In the genomic region with DNA sequence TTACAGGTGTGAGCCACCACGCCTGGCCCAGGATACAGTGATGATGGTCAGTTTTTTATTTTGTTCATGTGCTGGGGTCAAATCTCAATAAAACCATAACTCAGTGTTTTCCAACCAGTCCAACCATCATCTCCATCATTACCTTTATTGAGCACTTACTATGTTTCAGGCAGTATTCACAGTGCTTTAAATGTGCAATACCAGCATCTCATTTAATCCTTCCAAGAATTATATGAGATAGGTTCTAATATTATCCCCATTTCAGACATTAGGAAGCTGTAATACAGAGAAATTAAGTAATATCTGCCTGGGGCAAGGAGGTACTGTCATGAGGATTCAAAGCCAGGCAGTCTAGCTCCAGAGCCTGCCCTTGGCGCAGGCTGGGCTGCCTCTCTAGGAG, we compare ENCODE assay signal across 22 cellular contexts. TPM values are rescaled to one million over a fixed set of nuclear protein-coding genes. Genes with fewer than 3 reads are reported as not detected.
DNase-seq lines count a peak whose midpoint lies in the region; ATAC-seq, FAIRE-seq and TF ChIP-seq lines count a peak whose summit lies in the region.
"Had no signal": no experiment of that assay in that cellular context is flagged by ENCODE, and none has a peak within 500 bp of the region (broad histone marks: within the 10 kb centered on the region; RNA-seq: fewer than 3 reads in every experiment).

No MANE protein-coding gene starts in this region.

- H2AFZ ChIP-seq in H1 (ENCODE audit: low read length) = no peak overlapping the region
- no peak overlapping the region for H2AFZ ChIP-seq in neuronal stem cell (ENCODE audit: low read length)

- intact Hi-C loops in CD14-positive monocyte (cut with micrococcal nuclease) = loop anchor here in 1 of 2 donors (10.0 kb wide), 1 partner anchor 102 kb away; no protein-coding TSS in a partner anchor

- no peak overlapping the region for H3K4me3 Mint-ChIP-seq in CD14-positive monocyte
- H3K4me3 Mint-ChIP-seq: B cell; CD4-positive, alpha-beta memory T cell; CD4-positive, CD25-positive, alpha-beta regulatory T cell had no signal

- H3K79me1 ChIP-seq in H1 (ENCODE audit: low read depth, low read length) (peaks cover 5% of the 10 kb centered on the region), neuronal stem cell (ENCODE audit: low read depth, low read length) (no peaks in the 10 kb centered on the region)

- H3K23ac ChIP-seq in H1 (ENCODE audit: insufficient read length) (no peak overlapping the region), neuronal stem cell (ENCODE audit: low read depth, low read length, poor library complexity) (no peak overlapping the region)

- H3K36me3 ChIP-seq in HEK293 (ENCODE audit: control insufficient read depth in 2 of 2, insufficient read depth in 1 of 2, low read length in 2 of 2) = peaks cover 0 to 11% of the 10 kb centered on the region in 2 experiments; a peak in 1 of 3 replicates
- H3K36me3 ChIP-seq in H1 (ENCODE audit: control insufficient read depth in 2 of 4, insufficient read depth in 4 of 4, low read length in 3 of 4) = peaks cover 24 to 59% (median 42%) of the 10 kb centered on the region in 4 experiments
- H3K36me3 ChIP-seq in neuronal stem cell (replicated peaks in 1 of 2; ENCODE audit: control insufficient read depth in 2 of 2, insufficient read depth in 2 of 2, low read length in 2 of 2) = no peaks in the 10 kb centered on the region
- H3K36me3 ChIP-seq: BLaER1 treated with 17β-estradiol and CSF1 and Interleukin-3, amounts not matched to agents 10 nM and 100 nM had no signal

- H3K27ac ChIP-seq in HEK293 (ENCODE audit: extremely low read depth, low read depth, low read length) (no peak overlapping the region), H1 (ENCODE audit: low read depth, low read length) (no peak overlapping the region), neuronal stem cell (replicated peaks; ENCODE audit: low read length) (no peak overlapping the region)
- H3K27ac ChIP-seq: 22Rv1; A549; BLaER1 treated with 17β-estradiol and CSF1 and Interleukin-3, amounts not matched to agents 10 nM and 100 nM; C4-2B had no signal

- peaks cover 0 to 6% of the 10 kb centered on the region in 2 experiments for H4K20me1 ChIP-seq in H1 (replicated peaks in 1 of 2; ENCODE audit: control insufficient read depth in 1 of 2, insufficient read depth in 2 of 2, low read length in 2 of 2)
- H4K20me1 ChIP-seq: BLaER1 treated with 17β-estradiol and CSF1 and Interleukin-3, amounts not matched to agents 10 nM and 100 nM had no signal

- H3K23me2 ChIP-seq in H1 (ENCODE audit: low read depth, low read length) = no peaks in the 10 kb centered on the region

- no peaks in the 10 kb centered on the region for H3K4me1 ChIP-seq in HEK293 (ENCODE audit: control insufficient read depth, insufficient read depth, low read length)
- no peaks in the 10 kb centered on the region; a peak in 1 of 7 replicates for H3K4me1 ChIP-seq in H1 (replicated peaks in 1 of 4; ENCODE audit: control insufficient read depth in 3 of 4, insufficient read depth in 4 of 4, low read length in 3 of 4)
- H3K4me1 ChIP-seq in neuronal stem cell (ENCODE audit: control insufficient read depth in 2 of 2, insufficient read depth in 1 of 2, low read depth in 1 of 2, low read length in 2 of 2) = no peaks in the 10 kb centered on the region
- H3K4me1 ChIP-seq: A549; BLaER1 treated with 17β-estradiol and CSF1 and Interleukin-3, amounts not matched to agents 10 nM and 100 nM had no signal

- DNase-seq in H1 (ENCODE audit: low read depth in 1 of 2, low spot score in 2 of 2) (no peak), neuronal stem cell (ENCODE audit: low spot score) (no peak), CD14-positive monocyte (ENCODE audit: low spot score) (no peak)
- DNase-seq: AML-193; Caco-2; Calu3; CD4-positive, alpha-beta memory T cell; CD4-positive, CD25-positive, alpha-beta regulatory T cell; DMS79 treated with DMSO at 0.1 percent for 48 hours; GF-D8 had no signal

- H2BK120ac ChIP-seq in H1 (replicated peaks; ENCODE audit: low read depth, low read length) (no peak overlapping the region), neuronal stem cell (ENCODE audit: low read depth, low read length) (no peak overlapping the region)

- H2BK5ac ChIP-seq in H1 (ENCODE audit: low read depth, low read length) = no peak overlapping the region
- no peak overlapping the region for H2BK5ac ChIP-seq in neuronal stem cell (ENCODE audit: low read length)

- no peak for TF ChIP-seq POLR2A in H1 (IDR thresholded peaks at IDR 0.05; ENCODE audit: control extremely low read depth in 1 of 2, low read depth in 2 of 2, low read length in 2 of 2)

- peaks cover 6 to 17% (median 7%) of the 10 kb centered on the region in 3 donors for H3K27me3 Mint-ChIP-seq in CD14-positive monocyte (ENCODE audit: low read depth in 3 of 3)
- H3K27me3 Mint-ChIP-seq: CD4-positive, CD25-positive, alpha-beta regulatory T cell had no signal

- H3K27ac Mint-ChIP-seq in CD14-positive monocyte = no peak overlapping the region
- H3K27ac Mint-ChIP-seq: B cell had no signal

- 84% methylated on average over 2 of the region's 2 CpGs; no CpG with 5 or more reads in 1 of the 2 experiments for WGBS in H1 (ENCODE audit: extremely low coverage in 1 of 2, insufficient coverage in 1 of 2, insufficient read length in 1 of 2, insufficient replicate concordance in 2 of 2, low coverage in 1 of 2, low lambda C conversion rate in 2 of 2, missing lambda C conversion rate in 1 of 2), 2 experiments
- WGBS in neuronal stem cell (ENCODE audit: extremely low coverage in 2 of 2, insufficient read length in 2 of 2, insufficient replicate concordance in 1 of 2), 2 donors = no CpG with 5 or more reads among the region's 2 CpGs

- no peak overlapping the region for H4K5ac ChIP-seq in H1 (ENCODE audit: insufficient read length, low read depth, low read length)

- H3K14ac ChIP-seq in H1 (ENCODE audit: insufficient read length) (no peak overlapping the region), neuronal stem cell (ENCODE audit: low read length) (peak overlapping the region; percentile 90)

- H3K79me2 ChIP-seq in H1 (ENCODE audit: control insufficient read depth in 1 of 2, insufficient read depth in 2 of 2, low read length in 2 of 2) = peaks cover 0 to 41% of the 10 kb centered on the region in 2 experiments; a peak in 2 of 4 replicates

- H3K9me3 ChIP-seq in HEK293 (ENCODE audit: control insufficient read depth, insufficient read depth, low read depth, low read length) = no peaks in the 10 kb centered on the region
- no peaks in the 10 kb centered on the region for H3K9me3 ChIP-seq in H1 (ENCODE audit: insufficient read depth in 2 of 2, low read depth in 1 of 2, low read length in 1 of 2)
- H3K9me3 ChIP-seq in neuronal stem cell (replicated peaks in 1 of 2; ENCODE audit: control insufficient read depth in 2 of 2, insufficient read depth in 1 of 2, low read depth in 1 of 2, low read length in 2 of 2) = peaks cover 0 to under 1% of the 10 kb centered on the region in 2 donors
- H3K9me3 ChIP-seq: A549; BLaER1 treated with 17β-estradiol and CSF1 and Interleukin-3, amounts not matched to agents 10 nM and 100 nM; Caco-2 had no signal

- H3K36me3 Mint-ChIP-seq in CD14-positive monocyte = no peaks in the 10 kb centered on the region
- H3K36me3 Mint-ChIP-seq: CD4-positive, CD25-positive, alpha-beta regulatory T cell had no signal

- H2BK15ac ChIP-seq in H1 (ENCODE audit: low read length) (no peak overlapping the region), neuronal stem cell (ENCODE audit: low read length) (no peak overlapping the region)

- H3K4me1 Mint-ChIP-seq in CD14-positive monocyte = no peaks in the 10 kb centered on the region
- H3K4me1 Mint-ChIP-seq: B cell; CD4-positive, alpha-beta memory T cell; CD4-positive, CD25-positive, alpha-beta regulatory T cell had no signal

- H3K18ac ChIP-seq in H1 (ENCODE audit: extremely low read depth, low read length) (no peak overlapping the region), neuronal stem cell (ENCODE audit: low read length) (no peak overlapping the region)

- TF ChIP-seq CTCF in HEK293 (tag by site-specific recombination; IDR thresholded peaks at IDR 0.05) = no peak
- no peak for TF ChIP-seq CTCF in H1 (IDR thresholded peaks at IDR 0.05; ENCODE audit: control extremely low read depth in 1 of 3, insufficient read depth in 1 of 3, low read depth in 1 of 3, low read length in 3 of 3)
- TF ChIP-seq CTCF in CD14-positive monocyte (IDR thresholded peaks at IDR 0.05) = no peak

- H3K27me3 ChIP-seq in H1 (replicated peaks in 1 of 4; ENCODE audit: control insufficient read depth in 3 of 4, extremely low read depth in 1 of 4, insufficient read depth in 3 of 4, low read length in 3 of 4) (no peaks in the 10 kb centered on the region; a peak in 1 of 7 replicates), neuronal stem cell (ENCODE audit: control insufficient read depth in 3 of 3, insufficient read depth in 3 of 3, low read depth in 1 of 3, low read length in 3 of 3) (no peaks in the 10 kb centered on the region)
- H3K27me3 ChIP-seq: BLaER1 treated with 17β-estradiol and CSF1 and Interleukin-3, amounts not matched to agents 10 nM and 100 nM had no signal

- 0 out of 2 replicates have a peak overlapping the region, but pooled peaks have one; percentile 58 for H4K8ac ChIP-seq in H1 (ENCODE audit: extremely low read depth, insufficient read depth, low read length)
- peak overlapping the region; percentile 88 for H4K8ac ChIP-seq in neuronal stem cell (ENCODE audit: low read depth, low read length)

- no peak for TF ChIP-seq RAD21 in H1 (IDR thresholded peaks at IDR 0.05 in 1 of 2, conservative IDR thresholded peaks at IDR 0.05 in 1 of 2; ENCODE audit: low read depth in 2 of 2, low read length in 2 of 2)

- H3K4ac ChIP-seq in H1 (replicated peaks; ENCODE audit: insufficient read length, low read depth, low read length) (no peak overlapping the region), neuronal stem cell (ENCODE audit: low read length) (no peak overlapping the region)

- no peak for ATAC-seq in HG02852 (IDR thresholded peaks at IDR 0.05; ENCODE audit: unreplicated experiment)
- no peak for ATAC-seq in HG03108 (IDR thresholded peaks at IDR 0.05; ENCODE audit: unreplicated experiment)
- ATAC-seq: A549 had no signal

- H3K9me3 Mint-ChIP-seq in CD14-positive monocyte = no peaks in the 10 kb centered on the region
- H3K9me3 Mint-ChIP-seq: CD4-positive, CD25-positive, alpha-beta regulatory T cell had no signal

- no peak for FAIRE-seq in H1 (lab: Jason Lieb, UNC)
- FAIRE-seq: A549, D721Med, G401.6, GM12891, GM19239 had no signal

- CTCF ChIA-PET in HEK293 (lab: Yijun Ruan, JAX) (interaction anchor here (0.7 to 1.6 kb wide), 2 partner anchors 9 to 304 kb away, joined by 4 read pairs; no protein-coding TSS in a partner anchor), H1 (lab: Charles Lee; ENCODE audit: partially characterized antibody) (interaction anchor here (0.6 to 4.6 kb wide), 8 partner anchors 9 to 318 kb away, joined by 3 to 20 read pairs (median 6); no protein-coding TSS in a partner anchor)

- H3K4me2 ChIP-seq in H1 (ENCODE audit: insufficient read depth in 1 of 2, low read depth in 2 of 2, low read length in 2 of 2) (no peak overlapping the region), neuronal stem cell (ENCODE audit: insufficient read depth, low read length, poor library complexity, severe bottlenecking) (no peak overlapping the region)
- H3K4me2 ChIP-seq: A549; BLaER1 treated with 17β-estradiol and CSF1 and Interleukin-3, amounts not matched to agents 10 nM and 100 nM had no signal

- H2BK12ac ChIP-seq in H1 (ENCODE audit: low read depth, low read length) = no peak overlapping the region
- no peak overlapping the region for H2BK12ac ChIP-seq in neuronal stem cell (ENCODE audit: low read length)

- H2AK5ac ChIP-seq in H1 (ENCODE audit: low read depth, low read length) = 0 out of 2 replicates have a peak overlapping the region, but pooled peaks have one; percentile 24
- no peak overlapping the region for H2AK5ac ChIP-seq in neuronal stem cell (ENCODE audit: low read depth, low read length)

- H3K4me3 ChIP-seq in HEK293 (ENCODE audit: low read depth, low read length) (no peak overlapping the region), H1 (ENCODE audit: extremely low read depth in 1 of 4, insufficient read depth in 2 of 4, low read depth in 3 of 4, low read length in 4 of 4) (no peak overlapping the region), neuronal stem cell (ENCODE audit: low read length in 2 of 2) (no peak overlapping the region)
- H3K4me3 ChIP-seq: A549; BLaER1 treated with 17β-estradiol and CSF1 and Interleukin-3, amounts not matched to agents 10 nM and 100 nM had no signal

- POLR2A ChIA-PET in HEK293 (lab: Yijun Ruan, JAX) = no interaction called here
- POLR2A ChIA-PET in H1 (lab: Charles Lee; ENCODE audit: partially characterized antibody) = interaction anchor here (1.6 kb wide), 1 partner anchor 16 kb away, joined by 5 read pairs; no protein-coding TSS in a partner anchor

- H4K91ac ChIP-seq in H1 (replicated peaks; ENCODE audit: insufficient read length, low read length) (no peak overlapping the region), neuronal stem cell (ENCODE audit: low read depth, low read length, poor library complexity) (no peak overlapping the region)

- H3K56ac ChIP-seq in H1 (replicated peaks; ENCODE audit: insufficient read length, low read depth, low read length) = no peak overlapping the region

- no peak for TF ChIP-seq EP300 in H1 (IDR thresholded peaks at IDR 0.05; ENCODE audit: borderline replicate concordance in 1 of 2, low read depth in 2 of 2, low read length in 2 of 2)

- H3K9ac ChIP-seq in H1 (replicated peaks in 1 of 4; ENCODE audit: extremely low read depth in 1 of 4, low read depth in 3 of 4, low read length in 3 of 4) = no peak overlapping the region
- no peak overlapping the region for H3K9ac ChIP-seq in neuronal stem cell (ENCODE audit: low read depth, low read length, poor library complexity)
- H3K9ac ChIP-seq: BLaER1 treated with 17β-estradiol and CSF1 and Interleukin-3, amounts not matched to agents 10 nM and 100 nM had no signal

- H2BK20ac ChIP-seq in H1 (ENCODE audit: low read length) = no peak overlapping the region

RNA-seq across cellular contexts. Expression of a gene that starts 36.9 kb away (rescaled TPM):
- total RNA-seq in H1 (2021; fragmentation: NEBNext Ultra II Directional; extraction: Animal tissue kit (Norgen Biotek cat#: 25700)) = 15.8 and 19.5 TPM in 2 replicates
- polyA plus RNA-seq in H1 (2011; rRNA removed) (5.0 and 6.7 TPM in 2 replicates), CD14-positive monocyte (1 to 10 TPM; 6.5 to 7.3 TPM)
- polyA plus RNA-seq in H1 (2011; cell fraction: cytosol; rRNA removed) = 7.7 TPM
- 11.3 TPM for polyA plus RNA-seq in H1 (2011; cell fraction: nucleus; rRNA removed)
- 11.0 to 15.4 TPM (median 12.1 TPM) in 4 replicates for polyA plus RNA-seq in H1 (2012, experiment 1 of 2)
- 2.4 TPM for polyA plus RNA-seq in H1 (2012, experiment 2 of 2)
- 6.0 TPM for polyA plus RNA-seq in H1 (2013, experiment 1 of 2)
- 6.6 TPM for polyA plus RNA-seq in H1 (2013, experiment 2 of 2)
- 75.0 and 86.1 TPM in 2 replicates for polyA minus RNA-seq in H1 (2011; rRNA and poly(A)+ RNA removed)
- 21.8 TPM for polyA minus RNA-seq in H1 (2011; cell fraction: cytosol; rRNA and poly(A)+ RNA removed)
- polyA minus RNA-seq in H1 (2011; cell fraction: nucleus; rRNA and poly(A)+ RNA removed) = 49.2 TPM
- polyA plus RNA-seq in neuronal stem cell (2013, experiment 1 of 2) = 3.9 TPM
- polyA plus RNA-seq in neuronal stem cell (2013, experiment 2 of 2) = 3.9 TPM
